In the genomic region with DNA sequence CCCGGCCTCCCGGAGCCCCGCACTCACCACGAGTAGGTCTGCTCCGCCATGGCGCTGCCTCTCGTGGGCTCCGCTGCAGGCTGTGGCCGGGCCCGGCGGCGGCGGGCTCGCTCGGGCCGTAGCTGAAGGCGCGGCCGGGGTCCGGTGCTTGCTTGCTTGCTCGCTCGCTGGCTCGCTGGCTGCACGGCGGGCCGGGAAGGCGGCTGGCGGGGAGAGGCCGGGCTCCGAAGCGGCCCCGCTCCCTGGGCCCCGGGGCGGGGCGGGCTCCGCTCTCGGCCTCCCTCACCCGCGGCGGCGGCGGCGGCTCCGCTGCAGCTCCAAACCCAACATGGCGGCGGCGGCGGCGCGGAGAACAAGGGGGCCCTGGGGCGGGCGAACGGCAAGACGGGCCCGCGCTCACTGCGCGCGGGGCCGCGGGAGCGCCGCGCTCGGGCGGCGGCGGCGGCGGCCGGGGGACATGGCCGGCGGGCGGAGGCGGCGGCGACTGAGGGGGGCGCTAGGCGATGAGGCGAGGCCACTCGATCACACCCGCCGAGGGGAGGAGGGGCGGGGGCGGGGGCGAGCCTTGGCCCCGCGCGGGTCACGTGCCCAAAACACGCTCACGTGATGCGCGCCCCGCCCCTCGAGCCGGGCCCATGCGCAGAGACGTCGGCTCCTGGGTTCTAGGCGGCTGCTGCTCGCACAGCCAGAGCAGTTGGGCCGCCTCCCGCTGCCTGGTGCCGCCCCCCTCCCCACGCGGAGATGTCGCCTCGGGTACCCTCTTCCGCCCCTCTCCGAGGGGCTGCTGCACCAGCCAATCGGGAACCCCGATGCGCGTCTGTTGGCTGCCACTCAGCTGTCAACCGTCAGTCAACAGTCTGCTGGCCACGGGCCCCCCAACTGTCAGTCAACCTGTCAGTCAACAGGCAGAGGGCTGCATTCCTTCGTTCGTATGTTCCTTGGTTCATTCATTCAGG, we compare ENCODE assay signal across 1 cellular context.
TF ChIP-seq lines count a peak whose summit lies in the region.

A gene with protein sequence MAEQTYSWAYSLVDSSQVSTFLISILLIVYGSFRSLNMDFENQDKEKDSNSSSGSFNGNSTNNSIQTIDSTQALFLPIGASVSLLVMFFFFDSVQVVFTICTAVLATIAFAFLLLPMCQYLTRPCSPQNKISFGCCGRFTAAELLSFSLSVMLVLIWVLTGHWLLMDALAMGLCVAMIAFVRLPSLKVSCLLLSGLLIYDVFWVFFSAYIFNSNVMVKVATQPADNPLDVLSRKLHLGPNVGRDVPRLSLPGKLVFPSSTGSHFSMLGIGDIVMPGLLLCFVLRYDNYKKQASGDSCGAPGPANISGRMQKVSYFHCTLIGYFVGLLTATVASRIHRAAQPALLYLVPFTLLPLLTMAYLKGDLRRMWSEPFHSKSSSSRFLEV (minus strand): TSS at position 541 of the 956 bp plus-strand sequence. CDS start 491 bp downstream, at position 50.

TF ChIP-seq in HCT116, 20 proteins besides CTCF, POLR2A, EP300 and RAD21 (continued from another document):
- TF ChIP-seq, protein P1, sequence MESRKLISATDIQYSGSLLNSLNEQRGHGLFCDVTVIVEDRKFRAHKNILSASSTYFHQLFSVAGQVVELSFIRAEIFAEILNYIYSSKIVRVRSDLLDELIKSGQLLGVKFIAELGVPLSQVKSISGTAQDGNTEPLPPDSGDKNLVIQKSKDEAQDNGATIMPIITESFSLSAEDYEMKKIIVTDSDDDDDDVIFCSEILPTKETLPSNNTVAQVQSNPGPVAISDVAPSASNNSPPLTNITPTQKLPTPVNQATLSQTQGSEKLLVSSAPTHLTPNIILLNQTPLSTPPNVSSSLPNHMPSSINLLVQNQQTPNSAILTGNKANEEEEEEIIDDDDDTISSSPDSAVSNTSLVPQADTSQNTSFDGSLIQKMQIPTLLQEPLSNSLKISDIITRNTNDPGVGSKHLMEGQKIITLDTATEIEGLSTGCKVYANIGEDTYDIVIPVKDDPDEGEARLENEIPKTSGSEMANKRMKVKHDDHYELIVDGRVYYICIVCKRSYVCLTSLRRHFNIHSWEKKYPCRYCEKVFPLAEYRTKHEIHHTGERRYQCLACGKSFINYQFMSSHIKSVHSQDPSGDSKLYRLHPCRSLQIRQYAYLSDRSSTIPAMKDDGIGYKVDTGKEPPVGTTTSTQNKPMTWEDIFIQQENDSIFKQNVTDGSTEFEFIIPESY (IDR thresholded peaks at IDR 0.05; ENCODE audit: extremely low read depth, insufficient replicate concordance, low read length) = peak; percentile 16
- TF ChIP-seq, protein P2, sequence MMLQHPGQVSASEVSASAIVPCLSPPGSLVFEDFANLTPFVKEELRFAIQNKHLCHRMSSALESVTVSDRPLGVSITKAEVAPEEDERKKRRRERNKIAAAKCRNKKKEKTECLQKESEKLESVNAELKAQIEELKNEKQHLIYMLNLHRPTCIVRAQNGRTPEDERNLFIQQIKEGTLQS (IDR thresholded peaks at IDR 0.05) = no peak
- TF ChIP-seq EGR1 (IDR thresholded peaks at IDR 0.05; ENCODE audit: low read depth) (peak; percentile 91), TCF7L2 (IDR thresholded peaks at IDR 0.05; ENCODE audit: borderline replicate concordance, extremely low read depth, insufficient read depth, insufficient read length) (no peak), SRF (IDR thresholded peaks at IDR 0.05; ENCODE audit: low read depth) (no peak), POLR2AphosphoS5 (IDR thresholded peaks at IDR 0.05; ENCODE audit: low read depth, low read length) (peak; percentile 84), FOSL1 (IDR thresholded peaks at IDR 0.05; ENCODE audit: low read depth) (no peak), EZH2phosphoT487 (IDR thresholded peaks at IDR 0.05; ENCODE audit: borderline replicate concordance) (no peak), ZFX (IDR thresholded peaks at IDR 0.05) (peak; percentile 83)
- TF ChIP-seq, protein P3, sequence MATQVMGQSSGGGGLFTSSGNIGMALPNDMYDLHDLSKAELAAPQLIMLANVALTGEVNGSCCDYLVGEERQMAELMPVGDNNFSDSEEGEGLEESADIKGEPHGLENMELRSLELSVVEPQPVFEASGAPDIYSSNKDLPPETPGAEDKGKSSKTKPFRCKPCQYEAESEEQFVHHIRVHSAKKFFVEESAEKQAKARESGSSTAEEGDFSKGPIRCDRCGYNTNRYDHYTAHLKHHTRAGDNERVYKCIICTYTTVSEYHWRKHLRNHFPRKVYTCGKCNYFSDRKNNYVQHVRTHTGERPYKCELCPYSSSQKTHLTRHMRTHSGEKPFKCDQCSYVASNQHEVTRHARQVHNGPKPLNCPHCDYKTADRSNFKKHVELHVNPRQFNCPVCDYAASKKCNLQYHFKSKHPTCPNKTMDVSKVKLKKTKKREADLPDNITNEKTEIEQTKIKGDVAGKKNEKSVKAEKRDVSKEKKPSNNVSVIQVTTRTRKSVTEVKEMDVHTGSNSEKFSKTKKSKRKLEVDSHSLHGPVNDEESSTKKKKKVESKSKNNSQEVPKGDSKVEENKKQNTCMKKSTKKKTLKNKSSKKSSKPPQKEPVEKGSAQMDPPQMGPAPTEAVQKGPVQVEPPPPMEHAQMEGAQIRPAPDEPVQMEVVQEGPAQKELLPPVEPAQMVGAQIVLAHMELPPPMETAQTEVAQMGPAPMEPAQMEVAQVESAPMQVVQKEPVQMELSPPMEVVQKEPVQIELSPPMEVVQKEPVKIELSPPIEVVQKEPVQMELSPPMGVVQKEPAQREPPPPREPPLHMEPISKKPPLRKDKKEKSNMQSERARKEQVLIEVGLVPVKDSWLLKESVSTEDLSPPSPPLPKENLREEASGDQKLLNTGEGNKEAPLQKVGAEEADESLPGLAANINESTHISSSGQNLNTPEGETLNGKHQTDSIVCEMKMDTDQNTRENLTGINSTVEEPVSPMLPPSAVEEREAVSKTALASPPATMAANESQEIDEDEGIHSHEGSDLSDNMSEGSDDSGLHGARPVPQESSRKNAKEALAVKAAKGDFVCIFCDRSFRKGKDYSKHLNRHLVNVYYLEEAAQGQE (IDR thresholded peaks at IDR 0.05; ENCODE audit: low read depth) = no peak
